Comparison of ENCODE assay signal across 8 cellular contexts in genomic region chr22:50112151-50113118, GRCh38. TPM values are rescaled to one million over a fixed set of nuclear protein-coding genes. Genes with fewer than 3 reads are reported as not detected.
A peak's percentile ranks its signal among the peaks of the same experiment; 100 is the strongest.
DNase-seq lines count a peak whose midpoint lies in the region; ATAC-seq and TF ChIP-seq lines count a peak whose summit lies in the region.

No MANE protein-coding gene starts in this region.

- no peak for TF ChIP-seq CTCF in Caco-2 (IDR thresholded peaks at IDR 0.05; ENCODE audit: insufficient read depth in 1 of 2, low read depth in 1 of 2, low read length in 1 of 2, severe bottlenecking in 1 of 2, unreplicated experiment in 1 of 2)

- peak overlapping the region; percentile 41 for H3K4me2 ChIP-seq in skeletal muscle satellite cell (ENCODE audit: low read length)

- peak overlapping the region; percentile 75 for H3K27ac Mint-ChIP-seq in activated CD4-positive, alpha-beta T cell treated with anti-CD3 and anti-CD28 coated beads, Interleukin-2, amount 10 ng/mL, durations not matched to agents 24 days and 14 days
- no peak overlapping the region for H3K27ac Mint-ChIP-seq in Caco-2 (ENCODE audit: unreplicated experiment)

- H3K9me3 ChIP-seq in skeletal muscle satellite cell (replicated peaks; ENCODE audit: low read length) (no peaks in the 10 kb centered on the region), Caco-2 (no peaks in the 10 kb centered on the region)

- H3K4me1 Mint-ChIP-seq in activated CD4-positive, alpha-beta T cell treated with anti-CD3 and anti-CD28 coated beads, Interleukin-2, amount 10 ng/mL, durations not matched to agents 24 days and 14 days = peaks cover 16% of the 10 kb centered on the region
- peaks cover 10% of the 10 kb centered on the region for H3K4me1 Mint-ChIP-seq in Caco-2 (ENCODE audit: low read depth, unreplicated experiment)

- H3K9me3 Mint-ChIP-seq in activated CD4-positive, alpha-beta T cell treated with anti-CD3 and anti-CD28 coated beads, Interleukin-2, amount 10 ng/mL, durations not matched to agents 24 days and 14 days = no peaks in the 10 kb centered on the region
- no peaks in the 10 kb centered on the region for H3K9me3 Mint-ChIP-seq in Caco-2 (ENCODE audit: unreplicated experiment)

- POLR2A ChIA-PET in Caco-2 (lab: Charles Lee) = no interaction called here

- no TSS peak for BruUV-seq in Caco-2 (replicated peaks; lab: Mats Ljungman, UMichigan)

- no peaks in the 10 kb centered on the region for H3K36me3 Mint-ChIP-seq in activated CD4-positive, alpha-beta T cell treated with anti-CD3 and anti-CD28 coated beads, Interleukin-2, amount 10 ng/mL, durations not matched to agents 24 days and 14 days (ENCODE audit: low read depth)
- H3K36me3 Mint-ChIP-seq in Caco-2 (ENCODE audit: insufficient read depth, unreplicated experiment) = no peaks in the 10 kb centered on the region

- DNase-seq in activated CD4-positive, alpha-beta T cell treated with anti-CD3 and anti-CD28 coated beads, Interleukin-2, amount 10 ng/mL, durations not matched to agents 24 days and 14 days = peak; percentile 68
- DNase-seq in activated CD4-positive, alpha-beta T cell treated with anti-CD3 and anti-CD28 coated beads, Interleukin-2, amount 50 U/mL, for 1 hour = no peak
- DNase-seq in SKM-1 (lab: John Stamatoyannopoulos, UW; ENCODE audit: unreplicated experiment) = peak; percentile 64
- DNase-seq in fibroblast of peridontal ligament (ENCODE audit: extremely low read depth) = peak; percentile 38
- no peak for DNase-seq in Caco-2

- H3K27me3 Mint-ChIP-seq in activated CD4-positive, alpha-beta T cell treated with anti-CD3 and anti-CD28 coated beads, Interleukin-2, amount 10 ng/mL, durations not matched to agents 24 days and 14 days = peaks cover 12% of the 10 kb centered on the region
- no peaks in the 10 kb centered on the region for H3K27me3 Mint-ChIP-seq in Caco-2 (ENCODE audit: insufficient read depth, unreplicated experiment)

- H3K4me1 ChIP-seq in skeletal muscle satellite cell (ENCODE audit: control insufficient read depth, insufficient read depth, low read length) (peaks cover 20% of the 10 kb centered on the region), Caco-2 (peaks cover 11% of the 10 kb centered on the region; the same call in 1 of the 2 replicates)

- H3K4me3 ChIP-seq in skeletal muscle satellite cell (ENCODE audit: low read length) = no peak overlapping the region
- no peak overlapping the region for H3K4me3 ChIP-seq in Caco-2 (ENCODE audit: low read depth, low read length)

- peak overlapping the region; percentile 44 for H3K4me3 Mint-ChIP-seq in activated CD4-positive, alpha-beta T cell treated with anti-CD3 and anti-CD28 coated beads, Interleukin-2, amount 10 ng/mL, durations not matched to agents 24 days and 14 days
- H3K4me3 Mint-ChIP-seq in Caco-2 (ENCODE audit: unreplicated experiment) = no peak overlapping the region

- CTCF ChIA-PET in Caco-2 (lab: Charles Lee) = no interaction called here

- no peaks in the 10 kb centered on the region for H3K36me3 ChIP-seq in skeletal muscle satellite cell (ENCODE audit: insufficient read depth, low read length)
- H3K36me3 ChIP-seq in Caco-2 (ENCODE audit: control insufficient read depth, insufficient read depth, low read length) = no peaks in the 10 kb centered on the region

- intact Hi-C loops in activated CD4-positive, alpha-beta T cell treated with anti-CD3 and anti-CD28 coated beads, Interleukin-2, amount 10 ng/mL, durations not matched to agents 24 days and 14 days (cut with micrococcal nuclease) = no loop called here
- intact Hi-C loops in Caco-2 (cut with micrococcal nuclease; ENCODE audit: unreplicated experiment) = no loop called here

- no peak overlapping the region for H3K9ac ChIP-seq in skeletal muscle satellite cell (ENCODE audit: low read depth, low read length)

- H3K27me3 ChIP-seq in skeletal muscle satellite cell (ENCODE audit: control insufficient read depth, insufficient read depth, low read length) (peaks cover 20% of the 10 kb centered on the region), Caco-2 (replicated peaks; ENCODE audit: control insufficient read depth, insufficient read depth, low read length) (no peaks in the 10 kb centered on the region)

- ATAC-seq in GM18520 (IDR thresholded peaks at IDR 0.05; ENCODE audit: unreplicated experiment) (no peak), HG02970 (IDR thresholded peaks at IDR 0.05; ENCODE audit: low FRiP score, unreplicated experiment) (no peak)

RNA-seq across cellular contexts. Expression of gene MOV10L1, which starts 22.6 kb away (rescaled TPM):
- not detected in 2 replicates for total RNA-seq in activated CD4-positive, alpha-beta T cell treated with anti-CD3 and anti-CD28 coated beads, Interleukin-2, amount 10 ng/mL, durations not matched to agents 24 days and 14 days
- 0.25 and 0.66 TPM in 2 replicates for total RNA-seq in skeletal muscle satellite cell (2012; rRNA removed)
- 0.30 TPM in 1 of 2 replicates, not detected in the other for total RNA-seq in Caco-2 (2022)

RNA-seq across cellular contexts. Expression of gene MLC1, which starts 27.2 kb away (rescaled TPM):
- not detected in 2 replicates for total RNA-seq in activated CD4-positive, alpha-beta T cell treated with anti-CD3 and anti-CD28 coated beads, Interleukin-2, amount 10 ng/mL, durations not matched to agents 24 days and 14 days
- total RNA-seq in skeletal muscle satellite cell (2012; rRNA removed) = not detected in 2 replicates
- total RNA-seq in Caco-2 (2022) = 0.14 TPM in 1 of 2 replicates, not detected in the other

RNA-seq across cellular contexts. Expression of gene TTLL8, which starts 54.3 kb away (rescaled TPM):
- total RNA-seq in activated CD4-positive, alpha-beta T cell treated with anti-CD3 and anti-CD28 coated beads, Interleukin-2, amount 10 ng/mL, durations not matched to agents 24 days and 14 days = not detected in 2 replicates
- total RNA-seq in skeletal muscle satellite cell (2012; rRNA removed) = not detected in 2 replicates
- not detected in 2 replicates for total RNA-seq in Caco-2 (2022)

RNA-seq across cellular contexts. Expression of gene PANX2, which starts 58.1 kb away (rescaled TPM):
- total RNA-seq in activated CD4-positive, alpha-beta T cell treated with anti-CD3 and anti-CD28 coated beads, Interleukin-2, amount 10 ng/mL, durations not matched to agents 24 days and 14 days = 1.4 and 1.6 TPM in 2 replicates
- 0.22 and 0.25 TPM in 2 replicates for total RNA-seq in skeletal muscle satellite cell (2012; rRNA removed)
- 2.2 and 2.6 TPM in 2 replicates for total RNA-seq in Caco-2 (2022)

Comparison
In these comparisons a context has a peak if more than half of its experiments do, and no peak if none do; other contexts are left out.
1. DNase-seq: peak in activated CD4-positive, alpha-beta T cell treated with anti-CD3 and anti-CD28 coated beads, Interleukin-2, amount 10 ng/mL, durations not matched to agents 24 days and 14 days (single experiment), SKM-1 (single experiment) and fibroblast of peridontal ligament (single experiment); none in activated CD4-positive, alpha-beta T cell treated with anti-CD3 and anti-CD28 coated beads, Interleukin-2, amount 50 U/mL, for 1 hour (single experiment) and Caco-2 (0 of 2).